ENCODE assay signal across 8 cellular contexts in the genomic region with DNA sequence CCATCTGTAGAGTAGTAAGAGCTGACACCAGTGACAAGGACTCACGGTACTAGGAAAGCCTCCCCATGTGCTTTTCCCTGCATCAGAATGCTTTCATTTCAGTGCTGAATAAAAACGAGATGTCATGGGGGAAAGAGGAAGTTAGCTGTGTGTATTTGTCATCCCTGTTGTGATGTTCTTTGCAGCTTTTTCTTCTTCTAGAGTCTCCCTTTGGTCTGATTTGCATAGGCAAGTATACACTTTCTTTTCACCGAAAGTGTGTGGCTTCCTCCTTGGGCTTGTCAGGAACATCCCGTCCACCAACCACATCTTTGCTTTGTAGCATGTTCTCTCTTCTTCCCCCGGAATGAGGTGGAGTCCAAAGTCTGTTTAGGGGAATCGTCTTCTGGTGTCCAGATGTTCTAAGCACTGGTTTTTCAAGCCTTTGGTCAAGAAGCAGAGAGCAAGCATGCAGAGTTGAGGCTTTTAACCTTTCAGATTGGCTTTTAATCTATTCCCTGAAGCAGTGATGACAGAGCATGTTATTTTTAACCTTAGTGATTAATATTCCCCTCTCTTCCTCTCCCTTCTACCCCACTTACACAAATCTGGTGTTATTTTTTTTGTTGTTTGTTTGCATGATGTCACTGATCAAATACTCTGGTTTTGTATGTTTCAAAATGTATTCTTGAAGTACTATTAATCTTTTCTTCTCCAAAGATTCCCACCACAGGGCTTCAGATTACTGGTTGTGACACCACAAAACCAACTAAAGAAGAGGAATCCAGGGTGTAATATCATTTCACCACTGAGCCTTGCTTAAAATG.
DNase-seq lines count a peak whose midpoint lies in the region; ATAC-seq, FAIRE-seq and TF ChIP-seq lines count a peak whose summit lies in the region.

No MANE protein-coding gene starts in this region.

- peak; percentile 37 for DNase-seq in activated T-cell treated with anti-CD3 and anti-CD28 coated beads for 24 hours (ENCODE audit: low read depth)
- no peak for DNase-seq in activated T-cell treated with anti-CD3 and anti-CD28 coated beads for 4 hours
- DNase-seq in PC-9: peak in 1 of 2 experiments; percentile 77
- DNase-seq in skeletal muscle cell (ENCODE audit: low read depth): peak; percentile 80
- DNase-seq in NCI-H1048 (lab: John Stamatoyannopoulos, UW): no peak
- DNase-seq in DMS153 (lab: John Stamatoyannopoulos, UW): no peak

- peak; percentile 89 for FAIRE-seq in endometrium (lab: Jason Lieb, UNC)

- peak; percentile 97 for ATAC-seq in HG02852 (IDR thresholded peaks at IDR 0.05; ENCODE audit: unreplicated experiment)

- no peak overlapping the region for H2AFZ ChIP-seq in PC-9

- BruUV-seq in PC-9 (replicated peaks; lab: Mats Ljungman, UMichigan): no TSS peak

- H3K79me2 ChIP-seq in PC-9 (ENCODE audit: low read depth): no peaks in the 10 kb centered on the region; the same call in 1 of the 2 replicates

- H3K27me3 ChIP-seq in PC-9 (ENCODE audit: insufficient read depth, low read depth): no peaks in the 10 kb centered on the region

- no peaks in the 10 kb centered on the region for H3K9me3 ChIP-seq in PC-9 (ENCODE audit: insufficient read depth, low read depth)

- H3K4me1 ChIP-seq in PC-9 (replicated peaks; ENCODE audit: insufficient read depth): peaks cover 24% of the 10 kb centered on the region

- peaks cover 9% of the 10 kb centered on the region; the same call in 1 of the 2 replicates for H3F3A ChIP-seq in PC-9 (ENCODE audit: insufficient read depth, low read depth)

- POLR2A ChIA-PET in PC-9 (lab: Charles Lee; ENCODE audit: unreplicated experiment): no interaction called here

- peak overlapping the region; percentile 47 for H3K27ac ChIP-seq in PC-9

- no peaks in the 10 kb centered on the region for H3K9me2 ChIP-seq in PC-9 (ENCODE audit: insufficient read depth)

- CTCF ChIA-PET in PC-9 (lab: Charles Lee): no interaction called here

- H3K4me3 ChIP-seq in PC-9 (no peak overlapping the region), skeletal muscle cell (ENCODE audit: low read depth, low read length) (peak overlapping the region; percentile 0)

- no peaks in the 10 kb centered on the region for H3K36me3 ChIP-seq in PC-9 (ENCODE audit: low read depth)

- H3K4me2 ChIP-seq in PC-9: peak overlapping the region; percentile 21

- intact Hi-C loops in PC-9 (cut with micrococcal nuclease; ENCODE audit: unreplicated experiment): no loop called here

- TF ChIP-seq CTCF in PC-9 (conservative IDR thresholded peaks at IDR 0.05): no peak

- no peaks in the 10 kb centered on the region for H4K20me1 ChIP-seq in PC-9 (ENCODE audit: insufficient read depth)

Comparison
In these comparisons a context has a peak if more than half of its experiments do, and no peak if none do; other contexts are left out.
1. DNase-seq: peak in activated T-cell treated with anti-CD3 and anti-CD28 coated beads for 24 hours (single experiment) and skeletal muscle cell (single experiment); none in activated T-cell treated with anti-CD3 and anti-CD28 coated beads for 4 hours (single experiment), NCI-H1048 (single experiment) and DMS153 (single experiment).